In genomic region chr2:217934321-217935131, GRCh38 we compare ENCODE assay signal across 9 cellular contexts.
A peak's percentile ranks its signal among the peaks of the same experiment; 100 is the strongest.
DNase-seq lines count a peak whose midpoint lies in the region; ATAC-seq lines count a peak whose summit lies in the region.
"Had no signal": no experiment of that assay in that cellular context is flagged by ENCODE, and none has a peak within 500 bp of the region (broad histone marks: within the 10 kb centered on the region; RNA-seq: fewer than 3 reads in every experiment).

No MANE protein-coding gene starts in this region.

- DNase-seq in NCI-H1694 treated with DMSO at 0.1 percent for 48 hours (lab: John Stamatoyannopoulos, UW), result peak; percentile 31
- no peak for DNase-seq in NCI-H1694 (lab: John Stamatoyannopoulos, UW)
- DNase-seq in germinal center (ENCODE audit: low spot score), result no peak
- no peak for DNase-seq in cerebellar nuclear complex (lab: John Stamatoyannopoulos, UW)

- H3K9ac ChIP-seq in iPS-20b (ENCODE audit: low read depth, low read length) (peak overlapping the region; percentile 24; the same call in 1 of the 2 replicates), stomach smooth muscle (ENCODE audit: low read length in 2 of 2) (peak overlapping the region; percentile 80 to 98)

- H3K4me3 ChIP-seq in iPS-20b (ENCODE audit: low read length) (no peak overlapping the region), stomach smooth muscle (ENCODE audit: low read length in 2 of 2) (peak overlapping the region; percentile 63 to 99)

- peak overlapping the region; percentile 48 for H3K27ac ChIP-seq in adipose tissue (ENCODE audit: low read depth, low read length)
- H3K27ac ChIP-seq in iPS-20b (ENCODE audit: low read length), result no peak overlapping the region
- peak overlapping the region; percentile 99 for H3K27ac ChIP-seq in stomach smooth muscle (ENCODE audit: low read length)
- H3K27ac ChIP-seq: 22Rv1 had no signal

- no peak for ATAC-seq in HG02642 (IDR thresholded peaks at IDR 0.05; ENCODE audit: poor library complexity, unreplicated experiment)

- WGBS in adipose tissue, 3 donors, result 8 to 33% (median 15%) methylated on average over 13 of the region's 13 CpGs

- H3K36me3 ChIP-seq in iPS-20b (ENCODE audit: insufficient read depth, low read depth, low read length) (no peaks in the 10 kb centered on the region), stomach smooth muscle (ENCODE audit: control insufficient read depth in 2 of 2, insufficient read depth in 2 of 2, low read length in 2 of 2) (peaks cover 10 to 12% of the 10 kb centered on the region in 2 donors)

- H3K4me1 ChIP-seq in iPS-20b (ENCODE audit: insufficient read depth, low read length) (peaks cover 31% of the 10 kb centered on the region), stomach smooth muscle (ENCODE audit: control insufficient read depth, insufficient read depth, low read length) (peaks cover 98% of the 10 kb centered on the region)

- H3K9me3 ChIP-seq in iPS-20b (ENCODE audit: insufficient read depth, low read depth, low read length) (no peaks in the 10 kb centered on the region), stomach smooth muscle (ENCODE audit: control insufficient read depth in 2 of 2, low read length in 2 of 2) (no peaks in the 10 kb centered on the region)

- no peaks in the 10 kb centered on the region for H3K27me3 ChIP-seq in iPS-20b (ENCODE audit: insufficient read depth, low read length)
- no peaks in the 10 kb centered on the region for H3K27me3 ChIP-seq in stomach smooth muscle (ENCODE audit: control insufficient read depth in 1 of 2, insufficient read depth in 2 of 2, low read length in 2 of 2)
